In the genomic region with DNA sequence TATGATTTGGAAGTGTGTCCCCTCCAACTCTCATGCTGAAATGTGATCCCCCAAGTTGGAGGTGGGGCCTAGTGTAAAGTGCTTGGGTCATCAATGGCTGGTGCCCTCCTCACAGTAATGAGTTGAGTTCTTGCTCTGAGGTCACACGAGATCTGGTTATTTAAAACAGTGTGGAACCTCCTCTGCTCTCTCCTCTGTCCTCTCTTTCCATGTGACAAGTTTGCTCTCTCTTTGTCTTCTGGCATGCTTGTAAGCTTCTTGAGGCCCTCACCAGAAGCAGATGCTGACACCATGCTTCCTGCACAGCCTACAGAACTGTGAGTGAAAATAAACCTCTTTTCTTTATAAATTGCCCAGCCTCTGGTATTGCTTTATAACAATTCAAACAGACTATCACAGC, we compare ENCODE assay signal across 30 cellular contexts.
"Had no signal": no experiment of that assay in that cellular context is flagged by ENCODE, and none has a peak within 500 bp of the region (broad histone marks: within the 10 kb centered on the region; RNA-seq: fewer than 3 reads in every experiment).

No MANE protein-coding gene starts in this region.

- H3K4me1 Mint-ChIP-seq: naive thymus-derived CD8-positive, alpha-beta T cell; neural progenitor cell; stimulated activated effector memory CD8-positive, alpha-beta T cell treated with anti-CD3 and anti-CD28 coated beads, Interleukin-12 subunit alpha, Interleukin-12 subunit beta, amount 100 ng/mL, for 72 hours; stimulated activated naive B cell treated with anti-CD40 and anti-IgM and Interleukin-4, amounts not matched to agents 10 μg/mL and 1 μg/mL and 100 μg/mL, for 72 hours had no signal

- FAIRE-seq: small intestine had no signal

- H3K4me2 ChIP-seq: neural progenitor cell had no signal

- H3K9me3 ChIP-seq: ovary, psoas muscle, right lobe of liver, sigmoid colon, stomach, suprapubic skin, testis, tibial artery, transverse colon, upper lobe of right lung, uterus had no signal

- H3K27me3 ChIP-seq: neural progenitor cell, ovary, right lobe of liver, sigmoid colon, stomach, suprapubic skin, testis, tibial artery, transverse colon, upper lobe of right lung, uterus had no signal

- H3K9me3 Mint-ChIP-seq: naive thymus-derived CD8-positive, alpha-beta T cell; natural killer cell treated with Interleukin-12 subunit alpha and Interleukin-12 subunit beta and Interleukin-15 and Interleukin-18, amount 100 ng/mL, for 72 hours; neural progenitor cell; stimulated activated effector memory CD8-positive, alpha-beta T cell treated with anti-CD3 and anti-CD28 coated beads, Interleukin-12 subunit alpha, Interleukin-12 subunit beta, amount 100 ng/mL, for 72 hours; stimulated activated naive B cell treated with anti-CD40 and anti-IgM and Interleukin-4, amounts not matched to agents 10 μg/mL and 1 μg/mL and 100 μg/mL, for 72 hours; stimulated activated naive CD8-positive, alpha-beta T cell treated with anti-CD3 and anti-CD28 coated beads, Interleukin-15, Interleukin-2, amounts not matched to agents 100 ng/mL and 50 ng/mL, for 24 hours; type B pancreatic cell had no signal

- H3K9ac ChIP-seq: neural progenitor cell, parathyroid adenoma had no signal

- DNase-seq: naive thymus-derived CD8-positive, alpha-beta T cell; occipital lobe; ovary; posterior cingulate gyrus; psoas muscle; right cardiac atrium; right lobe of liver; sigmoid colon; small intestine; stimulated activated CD4-positive, alpha-beta T cell treated with anti-CD3 and anti-CD28 coated beads, Interleukin-15, amount 100 ng/mL, for 24 hours; stimulated activated CD4-positive, alpha-beta T cell treated with anti-CD3 and anti-CD28 coated beads, Interleukin-2, amount 100 ng/mL, for 24 hours; stimulated activated CD4-positive, alpha-beta T cell treated with anti-CD3 and anti-CD28 coated beads, Interleukin-2, amount 100 ng/mL, for 48 hours; stimulated activated CD4-positive, alpha-beta T cell treated with anti-CD3 and anti-CD28 coated beads, Interleukin-4, amount 100 ng/mL, for 24 hours; stimulated activated naive B cell treated with anti-CD40 and anti-IgM and Interleukin-4, amounts not matched to agents 10 μg/mL and 1 μg/mL and 100 μg/mL, for 72 hours; stimulated activated naive CD4-positive, alpha-beta T cell treated with Interleukin-2 at 50 U/mL for 16 hours; stomach; substantia nigra; testis; tibial artery; transverse colon; upper lobe of right lung; uterus had no signal

- H3K4me3 ChIP-seq: neural progenitor cell, ovary, psoas muscle, right lobe of liver, sigmoid colon, stomach, suprapubic skin, testis, tibial artery, transverse colon, upper lobe of right lung, uterus had no signal

- H3K36me3 ChIP-seq: ovary, right lobe of liver, sigmoid colon, stomach, suprapubic skin, tibial artery, transverse colon, upper lobe of right lung, uterus had no signal

- H2AFZ ChIP-seq: neural progenitor cell, parathyroid adenoma had no signal

- H3K27ac Mint-ChIP-seq: naive thymus-derived CD8-positive, alpha-beta T cell; natural killer cell treated with Interleukin-12 subunit alpha and Interleukin-12 subunit beta and Interleukin-15 and Interleukin-18, amount 100 ng/mL, for 72 hours; neural progenitor cell; progenitor cell of endocrine pancreas; stimulated activated effector memory CD8-positive, alpha-beta T cell treated with anti-CD3 and anti-CD28 coated beads, Interleukin-12 subunit alpha, Interleukin-12 subunit beta, amount 100 ng/mL, for 72 hours; stimulated activated naive B cell treated with anti-CD40 and anti-IgM and Interleukin-4, amounts not matched to agents 10 μg/mL and 1 μg/mL and 100 μg/mL, for 72 hours; stimulated activated naive CD8-positive, alpha-beta T cell treated with anti-CD3 and anti-CD28 coated beads, Interleukin-15, Interleukin-2, amounts not matched to agents 100 ng/mL and 50 ng/mL, for 24 hours; type B pancreatic cell had no signal

- H3K4me3 Mint-ChIP-seq: naive thymus-derived CD8-positive, alpha-beta T cell; natural killer cell treated with Interleukin-12 subunit alpha and Interleukin-12 subunit beta and Interleukin-15 and Interleukin-18, amount 100 ng/mL, for 72 hours; neural progenitor cell; stimulated activated effector memory CD8-positive, alpha-beta T cell treated with anti-CD3 and anti-CD28 coated beads, Interleukin-12 subunit alpha, Interleukin-12 subunit beta, amount 100 ng/mL, for 72 hours; stimulated activated naive B cell treated with anti-CD40 and anti-IgM and Interleukin-4, amounts not matched to agents 10 μg/mL and 1 μg/mL and 100 μg/mL, for 72 hours; stimulated activated naive CD8-positive, alpha-beta T cell treated with anti-CD3 and anti-CD28 coated beads, Interleukin-15, Interleukin-2, amounts not matched to agents 100 ng/mL and 50 ng/mL, for 24 hours; type B pancreatic cell had no signal

- ATAC-seq: naive thymus-derived CD8-positive, alpha-beta T cell; natural killer cell treated with Interleukin-12 subunit alpha and Interleukin-12 subunit beta and Interleukin-15 and Interleukin-18, amount 100 ng/mL, for 72 hours; psoas muscle; right cardiac atrium; right lobe of liver; stimulated activated effector memory CD8-positive, alpha-beta T cell treated with anti-CD3 and anti-CD28 coated beads, Interleukin-12 subunit alpha, Interleukin-12 subunit beta, amount 100 ng/mL, for 72 hours; stimulated activated naive B cell treated with anti-CD40 and anti-IgM and Interleukin-4, amounts not matched to agents 10 μg/mL and 1 μg/mL and 100 μg/mL, for 72 hours; upper lobe of right lung had no signal

- H3K4me1 ChIP-seq: neural progenitor cell, parathyroid adenoma, psoas muscle, right lobe of liver, sigmoid colon, stomach, suprapubic skin, testis, tibial artery, transverse colon, upper lobe of right lung, uterus had no signal

- H3K79me2 ChIP-seq: parathyroid adenoma had no signal

- H3K27ac ChIP-seq: neural progenitor cell, ovary, parathyroid adenoma, psoas muscle, right lobe of liver, sigmoid colon, stomach, suprapubic skin, testis, tibial artery, transverse colon, upper lobe of right lung, uterus had no signal

- H3K27me3 Mint-ChIP-seq: naive thymus-derived CD8-positive, alpha-beta T cell; natural killer cell treated with Interleukin-12 subunit alpha and Interleukin-12 subunit beta and Interleukin-15 and Interleukin-18, amount 100 ng/mL, for 72 hours; progenitor cell of endocrine pancreas; stimulated activated naive B cell treated with anti-CD40 and anti-IgM and Interleukin-4, amounts not matched to agents 10 μg/mL and 1 μg/mL and 100 μg/mL, for 72 hours; stimulated activated naive CD8-positive, alpha-beta T cell treated with anti-CD3 and anti-CD28 coated beads, Interleukin-15, Interleukin-2, amounts not matched to agents 100 ng/mL and 50 ng/mL, for 24 hours; type B pancreatic cell had no signal
